Comparison of ENCODE assay signal across 9 cellular contexts in the genomic region with DNA sequence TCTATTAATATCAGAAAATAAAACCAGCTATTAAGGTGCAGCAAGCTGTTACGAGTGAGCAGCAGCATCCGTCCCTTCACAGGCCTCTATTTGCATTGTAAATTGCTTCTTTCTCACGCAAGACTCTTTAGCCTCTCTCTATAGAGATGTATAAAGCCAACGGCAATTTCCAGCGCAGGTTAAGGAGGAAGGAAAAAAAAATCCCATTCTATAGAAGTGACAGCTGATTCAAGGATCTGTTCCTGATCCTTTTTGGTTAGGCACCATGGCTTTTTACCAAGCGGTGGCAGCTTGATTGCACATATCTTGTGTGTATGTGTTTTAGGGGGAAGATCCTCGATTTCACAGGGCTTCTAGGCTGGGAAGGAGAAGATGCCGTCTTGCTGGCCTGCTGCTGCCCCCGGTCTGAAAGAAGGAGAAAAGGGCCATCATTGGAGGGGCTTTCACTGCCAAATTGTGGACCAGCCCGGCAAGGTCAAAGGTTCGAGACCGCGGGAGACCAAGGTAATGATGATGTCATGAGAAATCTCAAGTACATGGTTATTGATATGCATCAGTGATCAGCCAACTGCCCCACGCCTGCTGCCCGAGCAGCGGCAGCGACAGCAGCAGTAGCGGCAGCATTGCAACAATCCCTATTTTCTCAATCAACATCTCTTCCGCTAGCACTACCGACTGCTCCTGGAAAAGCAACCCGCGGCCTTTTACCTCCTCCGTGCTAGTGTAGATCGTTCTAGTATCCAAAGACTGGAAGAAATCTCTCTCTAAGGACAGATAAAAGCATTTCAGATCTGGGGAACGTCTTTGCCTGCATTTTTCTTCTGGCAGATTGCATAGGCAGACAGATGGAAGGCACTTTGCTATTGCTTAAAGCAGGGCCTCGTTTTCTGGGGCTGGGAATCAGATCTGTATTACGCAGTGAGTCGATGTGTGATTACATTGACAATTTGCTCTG.
DNase-seq lines count a peak whose midpoint lies in the region; ATAC-seq, FAIRE-seq and TF ChIP-seq lines count a peak whose summit lies in the region.
"Had no signal": no experiment of that assay in that cellular context is flagged by ENCODE, and none has a peak within 500 bp of the region (broad histone marks: within the 10 kb centered on the region; RNA-seq: fewer than 3 reads in every experiment).

No MANE protein-coding gene starts in this region.

- H3K9ac ChIP-seq in H1 (replicated peaks in 1 of 4; ENCODE audit: extremely low read depth in 1 of 4, low read depth in 3 of 4, low read length in 3 of 4) = no peak overlapping the region
- H3K9ac ChIP-seq in skeletal muscle satellite cell (ENCODE audit: low read depth, low read length) = no peak overlapping the region

- TF ChIP-seq CTCF in H1 (IDR thresholded peaks at IDR 0.05; ENCODE audit: control extremely low read depth in 1 of 3, insufficient read depth in 1 of 3, low read depth in 1 of 3, low read length in 3 of 3) = no peak

- no peak overlapping the region for H3K27ac ChIP-seq in H1 (ENCODE audit: low read depth, low read length)

- H2BK5ac ChIP-seq in H1 (ENCODE audit: low read depth, low read length) = no peak overlapping the region

- H3K23ac ChIP-seq in H1 (ENCODE audit: insufficient read length) = no peak overlapping the region

- CTCF ChIA-PET in activated CD8-positive, alpha-beta memory T cell treated with anti-CD3 and anti-CD28 coated beads, Interleukin-2, amount 10 ng/mL, durations not matched to agents 7 days and 5 days (lab: Charles Lee) = interaction anchor here (1.0 to 2.9 kb wide), 4 partner anchors 14 to 164 kb away, joined by 3 to 19 read pairs (median 10); no protein-coding TSS in a partner anchor
- CTCF ChIA-PET in H1 (lab: Charles Lee; ENCODE audit: partially characterized antibody) = interaction anchor here (1.1 to 3.8 kb wide), 4 partner anchors 13 to 65 kb away, joined by 4 to 24 read pairs (median 10); no protein-coding TSS in a partner anchor

- peak in 1 of 2 experiments; percentile 72; a peak in 1 of 3 replicates for TF ChIP-seq EP300 in H1 (IDR thresholded peaks at IDR 0.05; ENCODE audit: borderline replicate concordance in 1 of 2, low read depth in 2 of 2, low read length in 2 of 2)

- H3K27ac Mint-ChIP-seq in activated CD8-positive, alpha-beta memory T cell treated with anti-CD3 and anti-CD28 coated beads, Interleukin-2, amount 10 ng/mL, durations not matched to agents 7 days and 5 days = peak overlapping the region; percentile 7

- WGBS in H1 (ENCODE audit: extremely low coverage in 1 of 2, insufficient coverage in 1 of 2, insufficient read length in 1 of 2, insufficient replicate concordance in 2 of 2, low coverage in 1 of 2, low lambda C conversion rate in 2 of 2, missing lambda C conversion rate in 1 of 2), 2 experiments = 3% methylated on average over 28 of the region's 28 CpGs; no CpG with 5 or more reads in 1 of the 2 experiments

- no peaks in the 10 kb centered on the region for H3K9me3 Mint-ChIP-seq in activated CD8-positive, alpha-beta memory T cell treated with anti-CD3 and anti-CD28 coated beads, Interleukin-2, amount 10 ng/mL, durations not matched to agents 7 days and 5 days (ENCODE audit: low read depth)

- H2BK20ac ChIP-seq in H1 (ENCODE audit: low read length) = peak overlapping the region; percentile 11; the same call in 1 of the 2 replicates

- no peaks in the 10 kb centered on the region for H3K36me3 Mint-ChIP-seq in activated CD8-positive, alpha-beta memory T cell treated with anti-CD3 and anti-CD28 coated beads, Interleukin-2, amount 10 ng/mL, durations not matched to agents 7 days and 5 days

- H3K4me2 ChIP-seq in H1 (ENCODE audit: insufficient read depth in 1 of 2, low read depth in 2 of 2, low read length in 2 of 2) = peak overlapping the region; percentile 67 to 88
- H3K4me2 ChIP-seq in skeletal muscle satellite cell (ENCODE audit: low read length) = peak overlapping the region; percentile 72

- H3K27me3 ChIP-seq in H1 (replicated peaks in 1 of 4; ENCODE audit: control insufficient read depth in 3 of 4, extremely low read depth in 1 of 4, insufficient read depth in 3 of 4, low read length in 3 of 4) (peaks cover 42 to 83% (median 62%) of the 10 kb centered on the region in 4 experiments), skeletal muscle satellite cell (ENCODE audit: control insufficient read depth, insufficient read depth, low read length) (peaks cover 98% of the 10 kb centered on the region)

- no peak overlapping the region for H3K4ac ChIP-seq in H1 (replicated peaks; ENCODE audit: insufficient read length, low read depth, low read length)

- no peak overlapping the region for H2BK15ac ChIP-seq in H1 (ENCODE audit: low read length)

- peaks cover 0 to 9% of the 10 kb centered on the region in 2 experiments for H4K20me1 ChIP-seq in H1 (replicated peaks in 1 of 2; ENCODE audit: control insufficient read depth in 1 of 2, insufficient read depth in 2 of 2, low read length in 2 of 2)

- no peak overlapping the region for H3K56ac ChIP-seq in H1 (replicated peaks; ENCODE audit: insufficient read length, low read depth, low read length)

- H3K14ac ChIP-seq in H1 (ENCODE audit: insufficient read length) = no peak overlapping the region

- H2AFZ ChIP-seq in H1 (ENCODE audit: low read length) = no peak overlapping the region

- no peak overlapping the region for H4K91ac ChIP-seq in H1 (replicated peaks; ENCODE audit: insufficient read length, low read length)

- H4K8ac ChIP-seq in H1 (ENCODE audit: extremely low read depth, insufficient read depth, low read length) = no peak overlapping the region

- peak overlapping the region; percentile 25 for H2BK120ac ChIP-seq in H1 (replicated peaks; ENCODE audit: low read depth, low read length)

- no peaks in the 10 kb centered on the region for H3K79me2 ChIP-seq in H1 (ENCODE audit: control insufficient read depth in 1 of 2, insufficient read depth in 2 of 2, low read length in 2 of 2)

- H3K4me1 ChIP-seq in H1 (replicated peaks in 1 of 4; ENCODE audit: control insufficient read depth in 3 of 4, insufficient read depth in 4 of 4, low read length in 3 of 4) (peaks cover 13 to 34% (median 24%) of the 10 kb centered on the region in 4 experiments), skeletal muscle satellite cell (ENCODE audit: control insufficient read depth, insufficient read depth, low read length) (peaks cover 6% of the 10 kb centered on the region)

- DNase-seq in activated CD8-positive, alpha-beta memory T cell treated with anti-CD3 and anti-CD28 coated beads, Interleukin-2, amount 10 ng/mL, durations not matched to agents 7 days and 5 days = no peak
- no peak for DNase-seq in activated CD8-positive, alpha-beta memory T cell treated with anti-CD3 and anti-CD28 coated beads, Interleukin-2, amount 50 U/mL, for 48 hours
- DNase-seq in NCI-H524 (lab: John Stamatoyannopoulos, UW) (peak; percentile 36 to 63), H1 (ENCODE audit: low read depth in 1 of 2, low spot score in 2 of 2) (no peak), AG20443 (ENCODE audit: low spot score) (no peak), SIG-M5 (lab: John Stamatoyannopoulos, UW) (no peak)
- DNase-seq: DND-41 had no signal

- ATAC-seq in activated CD8-positive, alpha-beta memory T cell treated with anti-CD3 and anti-CD28 coated beads, Interleukin-2, amount 10 ng/mL, durations not matched to agents 7 days and 5 days = no peak
- peak; percentile 81 for ATAC-seq in HG02642 (IDR thresholded peaks at IDR 0.05; ENCODE audit: poor library complexity, unreplicated experiment)

- no peak overlapping the region for H4K5ac ChIP-seq in H1 (ENCODE audit: insufficient read length, low read depth, low read length)

- peak overlapping the region; percentile 91; the same call in 1 of the 2 replicates for H2BK12ac ChIP-seq in H1 (ENCODE audit: low read depth, low read length)

- H3K23me2 ChIP-seq in H1 (ENCODE audit: low read depth, low read length) = peaks cover 5% of the 10 kb centered on the region; the same call in 1 of the 2 replicates

- no peak for TF ChIP-seq POLR2A in H1 (IDR thresholded peaks at IDR 0.05; ENCODE audit: control extremely low read depth in 1 of 2, low read depth in 2 of 2, low read length in 2 of 2)

- POLR2A ChIA-PET in H1 (lab: Charles Lee; ENCODE audit: partially characterized antibody) = interaction anchor here (0.8 to 4.6 kb wide), 4 partner anchors 8 to 278 kb away, joined by 3 to 25 read pairs (median 7); no protein-coding TSS in a partner anchor

- FAIRE-seq in H1 (lab: Jason Lieb, UNC) = peak; percentile 83

- no peak overlapping the region; the same call in 1 of the 2 replicates for H3K18ac ChIP-seq in H1 (ENCODE audit: extremely low read depth, low read length)

- H3K9me3 ChIP-seq in H1 (ENCODE audit: insufficient read depth in 2 of 2, low read depth in 1 of 2, low read length in 1 of 2) = no peaks in the 10 kb centered on the region
- no peaks in the 10 kb centered on the region for H3K9me3 ChIP-seq in skeletal muscle satellite cell (replicated peaks; ENCODE audit: low read length)

- peaks cover 25% of the 10 kb centered on the region for H3K4me1 Mint-ChIP-seq in activated CD8-positive, alpha-beta memory T cell treated with anti-CD3 and anti-CD28 coated beads, Interleukin-2, amount 10 ng/mL, durations not matched to agents 7 days and 5 days

- no peaks in the 10 kb centered on the region for H3K79me1 ChIP-seq in H1 (ENCODE audit: low read depth, low read length)

- peak overlapping the region; percentile 77 for H3K4me3 Mint-ChIP-seq in activated CD8-positive, alpha-beta memory T cell treated with anti-CD3 and anti-CD28 coated beads, Interleukin-2, amount 10 ng/mL, durations not matched to agents 7 days and 5 days

- no peak for TF ChIP-seq RAD21 in H1 (IDR thresholded peaks at IDR 0.05 in 1 of 2, conservative IDR thresholded peaks at IDR 0.05 in 1 of 2; ENCODE audit: low read depth in 2 of 2, low read length in 2 of 2)

- H3K4me3 ChIP-seq in H1 (ENCODE audit: extremely low read depth in 1 of 4, insufficient read depth in 2 of 4, low read depth in 3 of 4, low read length in 4 of 4) (peak overlapping the region; percentile 17 to 50 (median 18); a peak in 5 of 8 replicates), skeletal muscle satellite cell (ENCODE audit: low read length) (peak overlapping the region; percentile 34)

- peak overlapping the region; percentile 68 for H2AK5ac ChIP-seq in H1 (ENCODE audit: low read depth, low read length)

- H3K36me3 ChIP-seq in H1 (ENCODE audit: control insufficient read depth in 2 of 4, insufficient read depth in 4 of 4, low read length in 3 of 4) (no peaks in the 10 kb centered on the region), skeletal muscle satellite cell (ENCODE audit: insufficient read depth, low read length) (no peaks in the 10 kb centered on the region)

- H3K27me3 Mint-ChIP-seq in activated CD8-positive, alpha-beta memory T cell treated with anti-CD3 and anti-CD28 coated beads, Interleukin-2, amount 10 ng/mL, durations not matched to agents 7 days and 5 days = peaks cover 91% of the 10 kb centered on the region

TF ChIP-seq in H1, 55 proteins besides CTCF, POLR2A, EP300 and RAD21 (continues in another document):
- no peak for TF ChIP-seq POLR2AphosphoS5 (IDR thresholded peaks at IDR 0.05; ENCODE audit: low read depth, low read length)
- TF ChIP-seq TCF12 (IDR thresholded peaks at IDR 0.05; ENCODE audit: low read depth, low read length) = 0 out of 2 replicates have a peak, but pooled peaks have one; percentile 28
- TF ChIP-seq SUZ12 (IDR thresholded peaks at IDR 0.05; ENCODE audit: low read length) = peak; percentile 54; the same call in 1 of the 2 replicates
- TF ChIP-seq RNF2 (IDR thresholded peaks at IDR 0.05; ENCODE audit: borderline replicate concordance, low read depth, low read length, missing control alignments, poor library complexity, severe bottlenecking) = no peak

Comparison
In these comparisons a context has a peak if more than half of its experiments do, and no peak if none do; other contexts are left out.
1. DNase-seq: peak in NCI-H524 (2 of 2); none in activated CD8-positive, alpha-beta memory T cell treated with anti-CD3 and anti-CD28 coated beads, Interleukin-2, amount 10 ng/mL, durations not matched to agents 7 days and 5 days (single experiment), activated CD8-positive, alpha-beta memory T cell treated with anti-CD3 and anti-CD28 coated beads, Interleukin-2, amount 50 U/mL, for 48 hours (single experiment), H1 (0 of 2), AG20443 (single experiment) and SIG-M5 (single experiment).